ENCODE assay signal across 8 cellular contexts in the genomic region with DNA sequence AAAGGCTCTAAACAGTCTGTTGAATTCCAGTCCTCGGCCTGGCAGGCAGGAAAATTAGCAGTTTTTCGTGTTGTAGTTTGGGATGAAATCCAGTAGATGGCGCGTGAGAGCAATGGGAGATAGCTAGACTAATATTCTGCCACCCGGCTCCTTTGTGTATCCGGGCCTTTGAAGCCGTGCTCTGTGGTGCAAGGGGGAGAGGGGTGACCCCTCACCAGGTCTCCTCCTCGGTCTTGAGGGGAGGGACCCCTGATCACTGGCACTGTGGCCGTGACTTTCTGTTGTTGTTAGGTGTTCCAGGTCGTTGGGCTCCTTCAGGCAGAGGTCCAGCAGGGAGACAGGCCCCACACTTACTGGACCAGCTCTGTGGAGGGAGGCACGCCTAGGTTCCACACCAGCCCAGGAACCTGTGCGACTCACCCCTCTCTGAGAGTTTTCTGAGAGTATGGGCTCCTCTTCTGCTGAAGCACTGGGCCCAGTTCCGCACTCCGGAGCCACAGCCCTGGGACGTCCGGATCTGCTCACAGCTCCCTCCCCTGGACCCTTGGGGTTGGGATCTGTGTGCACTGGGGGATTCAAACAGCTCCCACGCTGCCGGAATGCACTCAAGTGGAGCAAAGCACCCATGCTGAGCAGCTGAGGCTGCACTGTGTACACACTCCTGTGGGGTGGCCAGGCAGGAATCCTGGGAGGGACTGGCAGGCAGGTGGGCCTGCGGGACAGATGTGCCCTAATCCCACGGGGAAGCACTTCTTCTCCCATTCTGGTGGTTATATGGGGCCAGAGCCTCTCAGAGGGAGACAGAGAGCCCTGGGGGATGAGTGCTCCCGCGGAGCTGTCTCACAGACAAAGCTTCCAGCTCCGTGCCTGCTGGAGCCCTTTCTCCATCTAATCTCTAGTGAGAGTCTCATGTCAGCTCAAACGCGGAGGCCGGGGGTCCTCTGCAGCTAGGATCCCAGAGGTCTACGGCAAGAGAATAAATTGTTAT. TPM values are rescaled to one million over a fixed set of nuclear protein-coding genes. Genes with fewer than 3 reads are reported as not detected.
DNase-seq lines count a peak whose midpoint lies in the region; ATAC-seq, FAIRE-seq and TF ChIP-seq lines count a peak whose summit lies in the region.

No MANE protein-coding gene starts in this region.

- H4K20me1 ChIP-seq in SK-N-SH (ENCODE audit: insufficient read depth), result no peaks in the 10 kb centered on the region

- DNase-seq in A549 (ENCODE audit: low read depth in 1 of 2, low spot score in 1 of 2) (peak; percentile 66 to 79), NCI-H1092 treated with DMSO at 0.1 percent for 48 hours (lab: John Stamatoyannopoulos, UW) (peak; percentile 77), SK-N-SH (peak; percentile 68), cardiac muscle cell (ENCODE audit: low read depth in 1 of 2, low spot score in 1 of 2) (peak; percentile 74 to 75), trophoblast cell (peak; percentile 42 to 92)
- DNase-seq in activated naive CD8-positive, alpha-beta T cell treated with anti-CD3 and anti-CD28 coated beads, Interleukin-2, amount 10 ng/mL, durations not matched to agents 7 days and 5 days, result peak; percentile 43

- peaks cover 5% of the 10 kb centered on the region; the same call in 2 of the 3 replicates for H3K4me1 ChIP-seq in A549
- H3K4me1 ChIP-seq in SK-N-SH (ENCODE audit: control insufficient read depth in 1 of 2, insufficient read depth in 2 of 2, low read depth in 1 of 2, low read length in 1 of 2), result peaks cover 0 to 2% of the 10 kb centered on the region in 2 experiments; a peak in 1 of 4 replicates
- H3K4me1 ChIP-seq in cardiac muscle cell (ENCODE audit: low read depth), result no peaks in the 10 kb centered on the region
- no peaks in the 10 kb centered on the region for H3K4me1 ChIP-seq in trophoblast cell (ENCODE audit: control insufficient read depth in 1 of 2, insufficient read depth in 2 of 2, low read length in 2 of 2)

- no peak overlapping the region for H3K4ac ChIP-seq in trophoblast cell (ENCODE audit: low read depth, low read length)

- 48% methylated on average over 23 of the region's 27 CpGs for WGBS in A549 (ENCODE audit: missing lambda C conversion rate)
- 57% methylated on average over 23 of the region's 27 CpGs for WGBS in SK-N-SH (ENCODE audit: low lambda C conversion rate)
- no CpG with 5 or more reads among the region's 27 CpGs for WGBS in trophoblast cell (ENCODE audit: extremely low coverage, insufficient coverage, insufficient read length)

- H3K79me1 ChIP-seq in trophoblast cell (ENCODE audit: low read length), result peaks cover 2% of the 10 kb centered on the region

- H3K9ac ChIP-seq in SK-N-SH (no peak overlapping the region), trophoblast cell (ENCODE audit: low read length) (peak overlapping the region; percentile 4)

- H3K36me3 Mint-ChIP-seq in activated naive CD8-positive, alpha-beta T cell treated with anti-CD3 and anti-CD28 coated beads, Interleukin-2, amount 10 ng/mL, durations not matched to agents 7 days and 5 days, result no peaks in the 10 kb centered on the region

- H3K9me2 ChIP-seq in SK-N-SH, result no peaks in the 10 kb centered on the region

- no peak overlapping the region for H3K18ac ChIP-seq in trophoblast cell (ENCODE audit: low read length)

- no peak overlapping the region for H3K4me3 Mint-ChIP-seq in activated naive CD8-positive, alpha-beta T cell treated with anti-CD3 and anti-CD28 coated beads, Interleukin-2, amount 10 ng/mL, durations not matched to agents 7 days and 5 days

- H2BK120ac ChIP-seq in trophoblast cell (ENCODE audit: insufficient read depth, low read length, poor library complexity), result peak overlapping the region; percentile 44

- H2BK5ac ChIP-seq in trophoblast cell (ENCODE audit: low read depth, low read length, poor library complexity), result no peak overlapping the region

- H3K23ac ChIP-seq in trophoblast cell (ENCODE audit: low read length), result no peak overlapping the region

- peaks cover 1% of the 10 kb centered on the region for H3K4me1 Mint-ChIP-seq in activated naive CD8-positive, alpha-beta T cell treated with anti-CD3 and anti-CD28 coated beads, Interleukin-2, amount 10 ng/mL, durations not matched to agents 7 days and 5 days

- H3K27me3 ChIP-seq in SK-N-SH (ENCODE audit: insufficient read depth) (no peaks in the 10 kb centered on the region), cardiac muscle cell (no peaks in the 10 kb centered on the region), trophoblast cell (ENCODE audit: insufficient read depth, low read length) (no peaks in the 10 kb centered on the region)

- POLR2A ChIA-PET in A549 (lab: Yijun Ruan, JAX), result interaction anchor here (1.9 kb wide), 1 partner anchor 69 kb away, joined by 13 read pairs; a partner anchor contains a TSS
- POLR2A ChIA-PET in SK-N-SH (lab: Yijun Ruan, JAX), result interaction anchor here (0.7 to 1.2 kb wide), 2 partner anchors 9 to 363 kb away, joined by 3 to 6 read pairs; no protein-coding TSS in a partner anchor
- POLR2A ChIA-PET in activated naive CD8-positive, alpha-beta T cell treated with anti-CD3 and anti-CD28 coated beads, Interleukin-2, amount 10 ng/mL, durations not matched to agents 7 days and 5 days (lab: Charles Lee), result no interaction called here

- FAIRE-seq in A549 (lab: Jason Lieb, UNC), result peak; percentile 49

- peaks cover 41% of the 10 kb centered on the region for H3K27me3 Mint-ChIP-seq in activated naive CD8-positive, alpha-beta T cell treated with anti-CD3 and anti-CD28 coated beads, Interleukin-2, amount 10 ng/mL, durations not matched to agents 7 days and 5 days

- CTCF ChIA-PET in A549 (lab: Yijun Ruan, JAX) (interaction anchor here (0.6 to 7.1 kb wide), 49 partner anchors 9 to 773 kb away, joined by 3 to 61 read pairs (median 5); a partner anchor contains a TSS), SK-N-SH (lab: Yijun Ruan, JAX) (interaction anchor here (0.6 to 5.9 kb wide), 47 partner anchors 9 to 480 kb away, joined by 3 to 70 read pairs (median 4); a partner anchor contains a TSS)

- ATAC-seq in A549 (peak; percentile 95 to 96), GM18519 (IDR thresholded peaks at IDR 0.05; ENCODE audit: low FRiP score, unreplicated experiment) (peak; percentile 44), HG03571 (IDR thresholded peaks at IDR 0.05; ENCODE audit: unreplicated experiment) (no peak)
- ATAC-seq in activated naive CD8-positive, alpha-beta T cell treated with anti-CD3 and anti-CD28 coated beads, Interleukin-2, amount 10 ng/mL, durations not matched to agents 7 days and 5 days (ENCODE audit: low read depth), result peak; percentile 82

- H3K36me3 ChIP-seq in SK-N-SH (replicated peaks in 1 of 2; ENCODE audit: control insufficient read depth in 1 of 2, insufficient read depth in 2 of 2, low read length in 1 of 2), result peaks cover 0 to 3% of the 10 kb centered on the region in 2 experiments
- H3K36me3 ChIP-seq in cardiac muscle cell, result no peaks in the 10 kb centered on the region
- no peaks in the 10 kb centered on the region for H3K36me3 ChIP-seq in trophoblast cell (ENCODE audit: control insufficient read depth in 1 of 2, insufficient read depth in 2 of 2, low read length in 2 of 2)

- peak overlapping the region; percentile 79 for H2AFZ ChIP-seq in SK-N-SH (ENCODE audit: low read depth)
- H2AFZ ChIP-seq in trophoblast cell (ENCODE audit: insufficient read depth, low read length, poor library complexity), result peak overlapping the region; percentile 87

- peak overlapping the region; percentile 87 for H4K8ac ChIP-seq in trophoblast cell (ENCODE audit: low read depth, low read length)

- peak; percentile 91 for TF ChIP-seq CTCF in A549 (IDR thresholded peaks at IDR 0.05)
- peak; percentile 78 for TF ChIP-seq CTCF in SK-N-SH (IDR thresholded peaks at IDR 0.05)
- TF ChIP-seq CTCF in cardiac muscle cell (IDR thresholded peaks at IDR 0.05; ENCODE audit: low read depth, low read length), result peak; percentile 76

- no peak overlapping the region for H3K27ac Mint-ChIP-seq in activated naive CD8-positive, alpha-beta T cell treated with anti-CD3 and anti-CD28 coated beads, Interleukin-2, amount 10 ng/mL, durations not matched to agents 7 days and 5 days

- H3K4me2 ChIP-seq in A549 (peak overlapping the region; percentile 31), SK-N-SH (no peak overlapping the region), trophoblast cell (ENCODE audit: low read length) (peak overlapping the region; percentile 13)

- TF ChIP-seq POLR2A in A549 (IDR thresholded peaks at IDR 0.05; ENCODE audit: low read length), result no peak

- H3K79me2 ChIP-seq in SK-N-SH (ENCODE audit: insufficient read depth), result no peaks in the 10 kb centered on the region
- no peaks in the 10 kb centered on the region for H3K79me2 ChIP-seq in trophoblast cell (ENCODE audit: control insufficient read depth, insufficient read depth, low read length, poor library complexity)

- no peak overlapping the region for H2BK12ac ChIP-seq in trophoblast cell (ENCODE audit: low read length)

- TF ChIP-seq RAD21 in A549 (conservative IDR thresholded peaks at IDR 0.05 in 1 of 2, IDR thresholded peaks at IDR 0.05 in 1 of 2) (peak; percentile 91 to 93), SK-N-SH (IDR thresholded peaks at IDR 0.05; ENCODE audit: low read length) (peak; percentile 78)

- no peak overlapping the region for H3K4me3 ChIP-seq in A549
- H3K4me3 ChIP-seq in SK-N-SH (ENCODE audit: low read depth in 2 of 2, low read length in 1 of 2), result no peak overlapping the region
- H3K4me3 ChIP-seq in cardiac muscle cell, result no peak overlapping the region
- H3K4me3 ChIP-seq in trophoblast cell (ENCODE audit: low read depth, low read length), result no peak overlapping the region

- TF ChIP-seq EP300 in A549 (IDR thresholded peaks at IDR 0.05), result no peak; a peak in 1 of 5 replicates
- TF ChIP-seq EP300 in SK-N-SH (IDR thresholded peaks at IDR 0.05; ENCODE audit: borderline replicate concordance in 1 of 2, low read depth in 1 of 2, low read length in 1 of 2), result no peak

- peak overlapping the region; percentile 84 for H4K12ac ChIP-seq in trophoblast cell (ENCODE audit: low read depth, low read length)

- no peaks in the 10 kb centered on the region for H3F3A ChIP-seq in SK-N-SH (replicated peaks; ENCODE audit: insufficient read depth)

- peak overlapping the region; percentile 68 to 87 for H3K27ac ChIP-seq in A549
- no peak overlapping the region; a peak in 1 of 4 replicates for H3K27ac ChIP-seq in SK-N-SH (ENCODE audit: low read depth in 2 of 2, low read length in 1 of 2)
- H3K27ac ChIP-seq in cardiac muscle cell, result no peak overlapping the region
- H3K27ac ChIP-seq in trophoblast cell (ENCODE audit: low read depth, low read length), result no peak overlapping the region

- H4K91ac ChIP-seq in trophoblast cell (ENCODE audit: low read depth, low read length), result peak overlapping the region; percentile 54

- H3K9me3 ChIP-seq in A549 (peaks cover 57% of the 10 kb centered on the region), SK-N-SH (peaks cover 18% of the 10 kb centered on the region; the same call in 1 of the 2 replicates), cardiac muscle cell (ENCODE audit: low read depth) (no peaks in the 10 kb centered on the region), trophoblast cell (ENCODE audit: insufficient read depth, low read depth, low read length) (peaks cover 2% of the 10 kb centered on the region)

- H2AK5ac ChIP-seq in trophoblast cell (ENCODE audit: low read length), result no peak overlapping the region

- H3K9me3 Mint-ChIP-seq in activated naive CD8-positive, alpha-beta T cell treated with anti-CD3 and anti-CD28 coated beads, Interleukin-2, amount 10 ng/mL, durations not matched to agents 7 days and 5 days, result no peaks in the 10 kb centered on the region

- peak overlapping the region; percentile 30 for H3K14ac ChIP-seq in trophoblast cell (ENCODE audit: low read length)

RNA-seq across cellular contexts. Expression of a gene that starts 8.8 kb away (rescaled TPM):
- polyA plus RNA-seq in A549 (2011; rRNA removed) (0.75 and 0.93 TPM in 2 replicates), A549 (2017; fragmentation: RNase III; extraction: RNeasy Plus Mini Kit Qiagen cat#74134 plus additional on column Dnase treatment) (3.3 to 3.7 TPM (median 3.5 TPM) in 3 replicates), SK-N-SH (2012; rRNA removed) (not detected in 2 replicates), cardiac muscle cell (not detected in 2 replicates)
- polyA plus RNA-seq in A549 (2012; cell fraction: cytosol; rRNA removed), result 1.2 and 1.4 TPM in 2 replicates
- polyA plus RNA-seq in A549 (2012; cell fraction: nucleus; rRNA removed), result 0.88 and 0.96 TPM in 2 replicates
- polyA minus RNA-seq in A549 (2011; rRNA and poly(A)+ RNA removed), result not detected in 2 replicates
- polyA plus RNA-seq in SK-N-SH (2012; cell fraction: cytosol; rRNA removed), result not detected in 2 replicates
- not detected in 2 replicates for polyA plus RNA-seq in SK-N-SH (2012; cell fraction: nucleus; rRNA removed)
- total RNA-seq in activated naive CD8-positive, alpha-beta T cell treated with anti-CD3 and anti-CD28 coated beads, Interleukin-2, amount 10 ng/mL, durations not matched to agents 7 days and 5 days, result not detected
- not detected in 2 replicates for total RNA-seq in cardiac muscle cell
- polyA plus RNA-seq in trophoblast cell (2013), result not detected in 2 replicates

RNA-seq across cellular contexts. Expression of a gene that starts 30.6 kb away (rescaled TPM):
- polyA plus RNA-seq in A549 (2011; rRNA removed) (0.35 and 0.57 TPM in 2 replicates), A549 (2017; fragmentation: RNase III; extraction: RNeasy Plus Mini Kit Qiagen cat#74134 plus additional on column Dnase treatment) (0.45 to 0.90 TPM (median 0.45 TPM) in 3 replicates), SK-N-SH (2012; rRNA removed) (not detected in 2 replicates), cardiac muscle cell (not detected in 2 replicates)
- polyA plus RNA-seq in A549 (2012; cell fraction: cytosol; rRNA removed), result 0.52 and 0.81 TPM in 2 replicates
- 0.36 and 0.49 TPM in 2 replicates for polyA plus RNA-seq in A549 (2012; cell fraction: nucleus; rRNA removed)
- polyA minus RNA-seq in A549 (2011; rRNA and poly(A)+ RNA removed), result not detected in 2 replicates
- 0.09 TPM in 1 of 2 replicates, not detected in the other for polyA plus RNA-seq in SK-N-SH (2012; cell fraction: cytosol; rRNA removed)
- polyA plus RNA-seq in SK-N-SH (2012; cell fraction: nucleus; rRNA removed), result not detected in 2 replicates
- total RNA-seq in activated naive CD8-positive, alpha-beta T cell treated with anti-CD3 and anti-CD28 coated beads, Interleukin-2, amount 10 ng/mL, durations not matched to agents 7 days and 5 days, result not detected
- total RNA-seq in cardiac muscle cell, result not detected in 2 replicates
- polyA plus RNA-seq in trophoblast cell (2013), result not detected in 2 replicates

Comparison
In these comparisons a context has a peak if more than half of its experiments do, and no peak if none do; other contexts are left out.
1. H3K27ac ChIP-seq: peak in A549 (2 of 2); none in SK-N-SH (0 of 2), cardiac muscle cell (single experiment) and trophoblast cell (single experiment).
2. Peak in every context shown above with its lines, with median percentiles within 50 percentile points of each other: DNase-seq and CTCF ChIP-seq.